Comparison of ENCODE assay signal across 9 cellular contexts in the genomic region with DNA sequence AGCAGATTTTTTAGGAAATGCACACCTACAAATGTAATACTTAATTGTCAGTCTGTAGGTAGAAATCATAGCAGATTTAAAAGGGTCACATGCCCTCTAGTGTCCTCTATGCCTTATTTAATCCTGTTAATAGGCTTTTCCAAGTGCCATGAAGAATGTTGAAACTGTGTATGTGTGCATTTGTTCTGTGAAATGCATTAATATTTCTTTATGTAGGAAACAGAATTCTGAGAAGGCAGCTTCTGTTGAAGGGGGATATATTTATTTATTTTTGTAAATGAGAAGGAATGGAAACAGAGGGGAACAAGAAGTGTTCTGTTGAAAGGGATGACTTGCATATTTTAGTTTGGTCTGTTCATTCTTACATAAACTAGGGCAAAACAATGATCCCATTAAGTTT. TPM values are rescaled to one million over a fixed set of nuclear protein-coding genes. Genes with fewer than 3 reads are reported as not detected.
DNase-seq lines count a peak whose midpoint lies in the region; ATAC-seq and TF ChIP-seq lines count a peak whose summit lies in the region.
"Had no signal": no experiment of that assay in that cellular context is flagged by ENCODE, and none has a peak within 500 bp of the region (broad histone marks: within the 10 kb centered on the region; RNA-seq: fewer than 3 reads in every experiment).

No MANE protein-coding gene starts in this region.

- H3K9me3 ChIP-seq in adrenal gland (replicated peaks in 1 of 3), result no peaks in the 10 kb centered on the region

- no peak overlapping the region for H3K4me3 Mint-ChIP-seq in WTC11
- H3K4me3 Mint-ChIP-seq in activated T-cell treated with anti-CD3 and anti-CD28 coated beads, Interleukin-2, amount 50 U/mL, for 4 hours, result no peak overlapping the region

- in situ Hi-C loops in GM13977 (cut with MboI; ENCODE audit: low pct_unique_long_range_greater_than_20kb, low sequenced_read_pairs, unreplicated experiment), result loop anchor here (25.0 kb wide), 1 partner anchor 441 kb away; the partner anchor contains the start of gene SLC17A6

- H3K27ac ChIP-seq in adrenal gland, result no peak overlapping the region

- POLR2A ChIA-PET in WTC11 (lab: Charles Lee), result no interaction called here

- intact Hi-C loops in adrenal gland (cut with DNase I), result no loop called here

- TF ChIP-seq POLR2A in adrenal gland (IDR thresholded peaks at IDR 0.05), result no peak

- no peak overlapping the region for H3K4me3 ChIP-seq in adrenal gland

- ATAC-seq in WTC11 (peak; percentile 43; the same call in 1 of the 2 replicates), HG02884 (IDR thresholded peaks at IDR 0.05; ENCODE audit: unreplicated experiment) (no peak), HG02870 (IDR thresholded peaks at IDR 0.05; ENCODE audit: unreplicated experiment) (no peak)
- no peak for ATAC-seq in activated T-cell treated with anti-CD3 and anti-CD28 coated beads, Interleukin-2, amount 50 U/mL, for 4 hours

- DNase-seq in GM13977 (ENCODE audit: low spot score) (no peak), NCI-H1417 (lab: John Stamatoyannopoulos, UW) (peak; percentile 10 to 66 (median 38)), WTC11 (ENCODE audit: low spot score) (no peak), midbrain (lab: John Stamatoyannopoulos, UW) (peak; percentile 75), adrenal gland (no peak)
- DNase-seq in activated T-cell treated with anti-CD3 and anti-CD28 coated beads, Interleukin-2, amount 50 U/mL, for 4 hours, result no peak
- DNase-seq: amniotic stem cell had no signal

- peaks cover 3% of the 10 kb centered on the region; the same call in 1 of the 2 replicates for H3K9me3 Mint-ChIP-seq in WTC11
- H3K9me3 Mint-ChIP-seq in activated T-cell treated with anti-CD3 and anti-CD28 coated beads, Interleukin-2, amount 50 U/mL, for 4 hours, result no peaks in the 10 kb centered on the region

- TF ChIP-seq CTCF in GM13977 (IDR thresholded peaks at IDR 0.05; ENCODE audit: extremely low read depth, insufficient read depth, missing control alignments) (peak; percentile 31), WTC11 (IDR thresholded peaks at IDR 0.05) (no peak), adrenal gland (IDR thresholded peaks at IDR 0.05) (no peak)

- no peaks in the 10 kb centered on the region for H3K27me3 Mint-ChIP-seq in WTC11 (ENCODE audit: low read depth)
- peaks cover 11% of the 10 kb centered on the region for H3K27me3 Mint-ChIP-seq in activated T-cell treated with anti-CD3 and anti-CD28 coated beads, Interleukin-2, amount 50 U/mL, for 4 hours (ENCODE audit: low read depth)

- no peaks in the 10 kb centered on the region for H3K27me3 ChIP-seq in adrenal gland

- peaks cover 10% of the 10 kb centered on the region for H3K4me1 Mint-ChIP-seq in WTC11
- H3K4me1 Mint-ChIP-seq in activated T-cell treated with anti-CD3 and anti-CD28 coated beads, Interleukin-2, amount 50 U/mL, for 4 hours (ENCODE audit: low read depth), result peaks cover 4% of the 10 kb centered on the region

- no peaks in the 10 kb centered on the region for H3K36me3 Mint-ChIP-seq in WTC11
- no peaks in the 10 kb centered on the region for H3K36me3 Mint-ChIP-seq in activated T-cell treated with anti-CD3 and anti-CD28 coated beads, Interleukin-2, amount 50 U/mL, for 4 hours (ENCODE audit: insufficient read depth)

- H3K4me1 ChIP-seq in adrenal gland (replicated peaks in 1 of 2), result no peaks in the 10 kb centered on the region

- H3K36me3 ChIP-seq in adrenal gland (replicated peaks in 1 of 2), result no peaks in the 10 kb centered on the region

- H3K27ac Mint-ChIP-seq in WTC11, result no peak overlapping the region

- CTCF ChIA-PET in WTC11 (lab: Charles Lee), result interaction anchor here (1.2 kb wide), 1 partner anchor 9 kb away, joined by 3 read pairs; no protein-coding TSS in a partner anchor

TF ChIP-seq in WTC11, 78 proteins besides CTCF, POLR2A, EP300 and RAD21 (continues in another document):
- TF ChIP-seq, protein P1, sequence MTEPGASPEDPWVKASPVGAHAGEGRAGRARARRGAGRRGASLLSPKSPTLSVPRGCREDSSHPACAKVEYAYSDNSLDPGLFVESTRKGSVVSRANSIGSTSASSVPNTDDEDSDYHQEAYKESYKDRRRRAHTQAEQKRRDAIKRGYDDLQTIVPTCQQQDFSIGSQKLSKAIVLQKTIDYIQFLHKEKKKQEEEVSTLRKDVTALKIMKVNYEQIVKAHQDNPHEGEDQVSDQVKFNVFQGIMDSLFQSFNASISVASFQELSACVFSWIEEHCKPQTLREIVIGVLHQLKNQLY (CRISPR knock-in tag; IDR thresholded peaks at IDR 0.05), result no peak
- TF ChIP-seq, protein P2, sequence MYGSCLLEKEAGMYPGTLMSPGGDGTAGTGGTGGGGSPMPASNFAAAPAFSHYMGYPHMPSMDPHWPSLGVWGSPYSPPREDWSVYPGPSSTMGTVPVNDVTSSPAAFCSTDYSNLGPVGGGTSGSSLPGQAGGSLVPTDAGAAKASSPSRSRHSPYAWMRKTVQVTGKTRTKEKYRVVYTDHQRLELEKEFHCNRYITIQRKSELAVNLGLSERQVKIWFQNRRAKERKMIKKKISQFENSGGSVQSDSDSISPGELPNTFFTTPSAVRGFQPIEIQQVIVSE (CRISPR knock-in tag; IDR thresholded peaks at IDR 0.05; ENCODE audit: borderline replicate concordance), result no peak
- TF ChIP-seq E2F5 (CRISPR knock-in tag; IDR thresholded peaks at IDR 0.05), result no peak
- no peak for TF ChIP-seq MAX (CRISPR knock-in tag; IDR thresholded peaks at IDR 0.05)
- TF ChIP-seq SMAD4 (CRISPR knock-in tag; IDR thresholded peaks at IDR 0.05), result no peak
- TF ChIP-seq ZNF281 (CRISPR knock-in tag; IDR thresholded peaks at IDR 0.05), result no peak
- TF ChIP-seq, protein P3, sequence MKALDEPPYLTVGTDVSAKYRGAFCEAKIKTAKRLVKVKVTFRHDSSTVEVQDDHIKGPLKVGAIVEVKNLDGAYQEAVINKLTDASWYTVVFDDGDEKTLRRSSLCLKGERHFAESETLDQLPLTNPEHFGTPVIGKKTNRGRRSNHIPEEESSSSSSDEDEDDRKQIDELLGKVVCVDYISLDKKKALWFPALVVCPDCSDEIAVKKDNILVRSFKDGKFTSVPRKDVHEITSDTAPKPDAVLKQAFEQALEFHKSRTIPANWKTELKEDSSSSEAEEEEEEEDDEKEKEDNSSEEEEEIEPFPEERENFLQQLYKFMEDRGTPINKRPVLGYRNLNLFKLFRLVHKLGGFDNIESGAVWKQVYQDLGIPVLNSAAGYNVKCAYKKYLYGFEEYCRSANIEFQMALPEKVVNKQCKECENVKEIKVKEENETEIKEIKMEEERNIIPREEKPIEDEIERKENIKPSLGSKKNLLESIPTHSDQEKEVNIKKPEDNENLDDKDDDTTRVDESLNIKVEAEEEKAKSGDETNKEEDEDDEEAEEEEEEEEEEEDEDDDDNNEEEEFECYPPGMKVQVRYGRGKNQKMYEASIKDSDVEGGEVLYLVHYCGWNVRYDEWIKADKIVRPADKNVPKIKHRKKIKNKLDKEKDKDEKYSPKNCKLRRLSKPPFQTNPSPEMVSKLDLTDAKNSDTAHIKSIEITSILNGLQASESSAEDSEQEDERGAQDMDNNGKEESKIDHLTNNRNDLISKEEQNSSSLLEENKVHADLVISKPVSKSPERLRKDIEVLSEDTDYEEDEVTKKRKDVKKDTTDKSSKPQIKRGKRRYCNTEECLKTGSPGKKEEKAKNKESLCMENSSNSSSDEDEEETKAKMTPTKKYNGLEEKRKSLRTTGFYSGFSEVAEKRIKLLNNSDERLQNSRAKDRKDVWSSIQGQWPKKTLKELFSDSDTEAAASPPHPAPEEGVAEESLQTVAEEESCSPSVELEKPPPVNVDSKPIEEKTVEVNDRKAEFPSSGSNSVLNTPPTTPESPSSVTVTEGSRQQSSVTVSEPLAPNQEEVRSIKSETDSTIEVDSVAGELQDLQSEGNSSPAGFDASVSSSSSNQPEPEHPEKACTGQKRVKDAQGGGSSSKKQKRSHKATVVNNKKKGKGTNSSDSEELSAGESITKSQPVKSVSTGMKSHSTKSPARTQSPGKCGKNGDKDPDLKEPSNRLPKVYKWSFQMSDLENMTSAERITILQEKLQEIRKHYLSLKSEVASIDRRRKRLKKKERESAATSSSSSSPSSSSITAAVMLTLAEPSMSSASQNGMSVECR (CRISPR knock-in tag; IDR thresholded peaks at IDR 0.05; ENCODE audit: borderline replicate concordance), result no peak

RNA-seq across cellular contexts. Expression of gene SVIP, which starts 51.0 kb away (rescaled TPM):
- 8.1 to 10.9 TPM (median 9.1 TPM) in 3 replicates for total RNA-seq in WTC11 (2021)
- 10 to 100 TPM; 33.2 to 37.8 (median 34.9) TPM for total RNA-seq in activated T-cell treated with anti-CD3 and anti-CD28 coated beads, Interleukin-2, amount 50 U/mL, for 4 hours
- 10 to 100 TPM in 5 of 8 donors, 1 to 10 TPM in 3; 5.1 to 32.0 (median 14.2) TPM for total RNA-seq in adrenal gland
- polyA plus RNA-seq in adrenal gland, result 10 to 100 TPM; 15.6 to 31.6 (median 21.0) TPM

Comparison
In these comparisons a context has a peak if more than half of its experiments do, and no peak if none do; other contexts are left out.
1. DNase-seq: peak in NCI-H1417 (3 of 3) and midbrain (single experiment); none in GM13977 (single experiment), WTC11 (single experiment), activated T-cell treated with anti-CD3 and anti-CD28 coated beads, Interleukin-2, amount 50 U/mL, for 4 hours (single experiment) and adrenal gland (0 of 7).